9 cellular contexts compared by ENCODE assay signal in the genomic region with DNA sequence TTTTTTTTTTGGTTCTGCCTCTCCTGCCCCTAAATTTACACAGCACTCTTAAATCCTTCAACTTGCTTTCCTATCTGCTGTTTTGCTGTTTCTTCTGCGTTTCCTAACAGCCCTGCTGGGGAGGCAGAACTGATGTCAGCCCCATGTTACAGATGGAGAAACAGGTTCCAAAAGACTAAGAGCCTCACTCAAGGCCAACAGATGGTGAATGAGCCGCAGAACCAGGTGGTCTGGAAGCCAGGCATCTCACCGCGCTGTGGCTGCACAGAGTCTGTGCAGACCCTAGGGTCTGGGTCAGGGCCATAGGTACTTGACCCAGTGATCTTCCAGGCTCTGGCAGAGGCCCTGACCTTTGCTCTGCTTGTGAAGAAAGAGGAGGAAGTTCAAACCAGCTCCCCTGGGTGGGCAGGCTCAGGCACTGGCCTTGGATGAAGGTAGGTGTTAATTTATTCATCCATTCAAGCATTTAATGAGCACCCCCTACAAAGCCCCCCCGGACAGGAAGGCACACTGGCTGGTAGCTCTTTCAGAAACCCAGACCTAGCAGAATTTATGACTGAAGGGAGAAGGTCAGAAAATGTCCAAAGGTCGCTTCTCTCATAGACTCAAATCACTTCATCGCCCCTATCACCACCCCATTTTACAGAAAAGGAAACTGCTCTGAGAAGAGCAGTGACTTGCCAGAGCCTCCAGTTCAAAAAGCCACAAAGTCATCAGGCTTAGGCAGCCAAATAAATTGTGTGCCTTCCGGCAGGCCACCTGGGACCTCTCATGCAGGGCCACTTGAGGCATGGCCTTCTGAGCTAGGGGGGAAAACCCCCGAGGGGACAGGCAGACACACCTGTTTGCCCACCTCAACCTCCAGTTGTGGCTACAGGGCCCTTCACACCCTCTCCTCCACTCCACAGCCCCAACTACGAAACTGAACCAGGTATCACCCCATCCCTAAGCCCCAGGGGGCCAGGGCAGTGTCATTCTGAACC. TPM values are rescaled to one million over a fixed set of nuclear protein-coding genes. Genes with fewer than 3 reads are reported as not detected.
A peak's percentile ranks its signal among the peaks of the same experiment; 100 is the strongest.
DNase-seq lines count a peak whose midpoint lies in the region; ATAC-seq and TF ChIP-seq lines count a peak whose summit lies in the region.
"Had no signal": no experiment of that assay in that cellular context is flagged by ENCODE, and none has a peak within 500 bp of the region (broad histone marks: within the 10 kb centered on the region; RNA-seq: fewer than 3 reads in every experiment).

No MANE protein-coding gene starts in this region.

- no peak overlapping the region for H2BK120ac ChIP-seq in neuronal stem cell (ENCODE audit: low read depth, low read length)

- H3K9ac ChIP-seq in SU-DHL-6 (ENCODE audit: low read length) (peak overlapping the region; percentile 93), neuronal stem cell (ENCODE audit: low read depth, low read length, poor library complexity) (peak overlapping the region; percentile 10)

- peak overlapping the region; percentile 80 for H3K4me2 ChIP-seq in SU-DHL-6 (ENCODE audit: low read depth, low read length, poor library complexity, severe bottlenecking)
- no peak overlapping the region for H3K4me2 ChIP-seq in neuronal stem cell (ENCODE audit: insufficient read depth, low read length, poor library complexity, severe bottlenecking)

- H3F3A ChIP-seq in SU-DHL-6 (ENCODE audit: insufficient read depth), result peaks cover 32% of the 10 kb centered on the region

- no peaks in the 10 kb centered on the region for H3K9me2 ChIP-seq in SU-DHL-6 (replicated peaks; ENCODE audit: insufficient read depth, low read length)

- H3K4me3 ChIP-seq in SU-DHL-6 (ENCODE audit: insufficient read depth, low read length, poor library complexity, severe bottlenecking) (peak overlapping the region; percentile 11), neuronal stem cell (ENCODE audit: low read length in 2 of 2) (no peak overlapping the region)

- H2AFZ ChIP-seq in SU-DHL-6 (ENCODE audit: low read depth, low read length, severe bottlenecking) (no peak overlapping the region), neuronal stem cell (ENCODE audit: low read length) (no peak overlapping the region)

- H2AK5ac ChIP-seq in neuronal stem cell (ENCODE audit: low read depth, low read length), result peak overlapping the region; percentile 48

- peak overlapping the region; percentile 25 for H2BK12ac ChIP-seq in neuronal stem cell (ENCODE audit: low read length)

- no peaks in the 10 kb centered on the region for H3K79me1 ChIP-seq in neuronal stem cell (ENCODE audit: low read depth, low read length)

- ATAC-seq in GM18505 (IDR thresholded peaks at IDR 0.05; ENCODE audit: unreplicated experiment) (peak; percentile 43), GM21723 (IDR thresholded peaks at IDR 0.05; ENCODE audit: unreplicated experiment) (peak; percentile 48), foreskin keratinocyte (no peak)

- DNase-seq in neuronal stem cell (ENCODE audit: low spot score) (no peak), kidney tubule cell (ENCODE audit: low spot score) (no peak), foreskin keratinocyte (no peak)
- DNase-seq in activated CD4-positive, alpha-beta T cell treated with anti-CD3 and anti-CD28 coated beads, Interleukin-2, amount 50 U/mL, for 48 hours, result no peak
- no peak for DNase-seq in stimulated activated CD4-positive, alpha-beta T cell treated with anti-CD3 and anti-CD28 coated beads, Interleukin-1b, Interleukin-23, amount 100 ng/mL, for 48 hours
- DNase-seq: stimulated activated CD4-positive, alpha-beta T cell treated with anti-CD3 and anti-CD28 coated beads, Interleukin-4, amount 100 ng/mL, for 24 hours had no signal

- H3K27ac ChIP-seq in SU-DHL-6 (ENCODE audit: low read depth, low read length) (peak overlapping the region; percentile 98), neuronal stem cell (replicated peaks; ENCODE audit: low read length) (no peak overlapping the region), foreskin keratinocyte (no peak overlapping the region)

- no peak overlapping the region for H4K91ac ChIP-seq in neuronal stem cell (ENCODE audit: low read depth, low read length, poor library complexity)

- H3K9me3 ChIP-seq in SU-DHL-6 (ENCODE audit: insufficient read depth, low read length) (no peaks in the 10 kb centered on the region), neuronal stem cell (replicated peaks in 1 of 2; ENCODE audit: control insufficient read depth in 2 of 2, insufficient read depth in 1 of 2, low read depth in 1 of 2, low read length in 2 of 2) (peaks cover 2 to 5% of the 10 kb centered on the region in 2 donors)

- peak overlapping the region; percentile 43 for H2BK5ac ChIP-seq in neuronal stem cell (ENCODE audit: low read length)

- peaks cover 8% of the 10 kb centered on the region; the same call in 1 of the 2 replicates for H3K36me3 ChIP-seq in SU-DHL-6 (ENCODE audit: low read length)
- peaks cover 0 to 3% of the 10 kb centered on the region in 2 donors for H3K36me3 ChIP-seq in neuronal stem cell (replicated peaks in 1 of 2; ENCODE audit: control insufficient read depth in 2 of 2, insufficient read depth in 2 of 2, low read length in 2 of 2)

- H3K27me3 ChIP-seq in SU-DHL-6 (ENCODE audit: low read length), result no peaks in the 10 kb centered on the region
- H3K27me3 ChIP-seq in neuronal stem cell (ENCODE audit: control insufficient read depth in 3 of 3, insufficient read depth in 3 of 3, low read depth in 1 of 3, low read length in 3 of 3), result peaks cover 0 to 9% (median 7%) of the 10 kb centered on the region in 3 experiments
- H3K27me3 ChIP-seq in foreskin keratinocyte, result peaks cover 58% of the 10 kb centered on the region

- no peak overlapping the region for H3K4ac ChIP-seq in neuronal stem cell (ENCODE audit: low read length)

- no peak overlapping the region for H3K14ac ChIP-seq in neuronal stem cell (ENCODE audit: low read length)

- no peak for TF ChIP-seq CTCF in SU-DHL-6 (IDR thresholded peaks at IDR 0.05; ENCODE audit: insufficient read depth, low read length, poor library complexity, severe bottlenecking)
- no peak for TF ChIP-seq CTCF in foreskin keratinocyte (conservative IDR thresholded peaks at IDR 0.05)

- no peak overlapping the region for H4K8ac ChIP-seq in neuronal stem cell (ENCODE audit: low read depth, low read length)

- H3K4me1 ChIP-seq in neuronal stem cell (ENCODE audit: control insufficient read depth in 2 of 2, insufficient read depth in 1 of 2, low read depth in 1 of 2, low read length in 2 of 2), result peaks cover 4 to 18% of the 10 kb centered on the region in 2 donors
- no peaks in the 10 kb centered on the region for H3K4me1 ChIP-seq in foreskin keratinocyte

- TF ChIP-seq POLR2A in GM18505 (IDR thresholded peaks at IDR 0.05; ENCODE audit: borderline replicate concordance, extremely low read depth, insufficient read depth, insufficient read length), result no peak

- no CpG with 5 or more reads among the region's 10 CpGs for whole genome bisulfite sequencing in neuronal stem cell (ENCODE audit: extremely low coverage in 2 of 2, insufficient read length in 2 of 2, insufficient replicate concordance in 1 of 2), 2 donors

- no peak overlapping the region for H2BK15ac ChIP-seq in neuronal stem cell (ENCODE audit: low read length)

- no peaks in the 10 kb centered on the region for H4K20me1 ChIP-seq in SU-DHL-6 (ENCODE audit: low read depth, low read length)

- H3K23ac ChIP-seq in neuronal stem cell (ENCODE audit: low read depth, low read length, poor library complexity), result no peak overlapping the region

- peaks cover 50% of the 10 kb centered on the region for H3K79me2 ChIP-seq in SU-DHL-6 (ENCODE audit: insufficient read depth, low read length)

- peak overlapping the region; percentile 55 for H3K18ac ChIP-seq in neuronal stem cell (ENCODE audit: low read length)

RNA-seq across cellular contexts. Expression of a gene that starts 2.7 kb away (rescaled TPM):
- 2.0 TPM for polyA plus RNA-seq in neuronal stem cell (2013, experiment 1 of 2)
- 2.0 TPM for polyA plus RNA-seq in neuronal stem cell (2013, experiment 2 of 2)
- 0.03 and 0.07 TPM in 2 replicates for total RNA-seq in foreskin keratinocyte
- 0.01 and 0.02 TPM in 2 replicates for polyA plus RNA-seq in foreskin keratinocyte

RNA-seq across cellular contexts. Expression of a gene that starts 2.9 kb away (rescaled TPM):
- polyA plus RNA-seq in neuronal stem cell (2013, experiment 1 of 2), result 2.6 TPM
- 2.3 TPM for polyA plus RNA-seq in neuronal stem cell (2013, experiment 2 of 2)
- total RNA-seq in foreskin keratinocyte, result not detected in 2 replicates
- 0.03 TPM in 1 of 2 replicates, not detected in the other for polyA plus RNA-seq in foreskin keratinocyte

RNA-seq across cellular contexts. Expression of a gene that starts 38.5 kb away (rescaled TPM):
- polyA plus RNA-seq in neuronal stem cell (2013, experiment 1 of 2), result 13.0 TPM
- polyA plus RNA-seq in neuronal stem cell (2013, experiment 2 of 2), result 13.1 TPM
- 19.2 and 20.2 TPM in 2 replicates for total RNA-seq in foreskin keratinocyte
- 11.2 and 11.6 TPM in 2 replicates for polyA plus RNA-seq in foreskin keratinocyte

RNA-seq across cellular contexts. Expression of a gene that starts 48.2 kb away (rescaled TPM):
- 70.9 TPM for polyA plus RNA-seq in neuronal stem cell (2013, experiment 1 of 2)
- 74.3 TPM for polyA plus RNA-seq in neuronal stem cell (2013, experiment 2 of 2)
- total RNA-seq in foreskin keratinocyte, result 33.0 and 40.4 TPM in 2 replicates
- polyA plus RNA-seq in foreskin keratinocyte, result 68.5 and 72.5 TPM in 2 replicates
